8 cellular contexts compared by ENCODE assay signal in genomic region chr12:108857158-108857407, GRCh38. TPM values are rescaled to one million over a fixed set of nuclear protein-coding genes. Genes with fewer than 3 reads are reported as not detected.
DNase-seq lines count a peak whose midpoint lies in the region; ATAC-seq and TF ChIP-seq lines count a peak whose summit lies in the region.

No MANE protein-coding gene starts in this region.

- WGBS in smooth muscle cell (ENCODE audit: low lambda C conversion rate), result 1% methylated on average over 25 of the region's 30 CpGs

- H3K4me1 ChIP-seq in right atrium auricular region (peaks cover 0 to 64% of the 10 kb centered on the region in 2 donors), smooth muscle cell (ENCODE audit: low read depth) (peaks cover 38% of the 10 kb centered on the region)

- no peaks in the 10 kb centered on the region for H4K20me1 ChIP-seq in smooth muscle cell (ENCODE audit: low read depth)

- peaks cover 2% of the 10 kb centered on the region for H3K9me3 Mint-ChIP-seq in activated CD8-positive, alpha-beta memory T cell treated with anti-CD3 and anti-CD28 coated beads, Interleukin-2, amount 10 ng/mL, durations not matched to agents 7 days and 5 days (ENCODE audit: low read depth)
- no peaks in the 10 kb centered on the region for H3K9me3 Mint-ChIP-seq in activated CD4-positive, alpha-beta memory T cell treated with anti-CD3 and anti-CD28 coated beads, Interleukin-2, amount 10 ng/mL, durations not matched to agents 7 days and 5 days

- H3K36me3 Mint-ChIP-seq in activated CD8-positive, alpha-beta memory T cell treated with anti-CD3 and anti-CD28 coated beads, Interleukin-2, amount 10 ng/mL, durations not matched to agents 7 days and 5 days, result peaks cover 28% of the 10 kb centered on the region
- H3K36me3 Mint-ChIP-seq in activated CD4-positive, alpha-beta memory T cell treated with anti-CD3 and anti-CD28 coated beads, Interleukin-2, amount 10 ng/mL, durations not matched to agents 7 days and 5 days (ENCODE audit: low read depth), result peaks cover 33% of the 10 kb centered on the region

- H3F3A ChIP-seq in smooth muscle cell (ENCODE audit: low read depth), result peaks cover 20% of the 10 kb centered on the region

- H3K27me3 Mint-ChIP-seq in activated CD8-positive, alpha-beta memory T cell treated with anti-CD3 and anti-CD28 coated beads, Interleukin-2, amount 10 ng/mL, durations not matched to agents 7 days and 5 days, result peaks cover 3% of the 10 kb centered on the region
- peaks cover 2% of the 10 kb centered on the region for H3K27me3 Mint-ChIP-seq in activated CD4-positive, alpha-beta memory T cell treated with anti-CD3 and anti-CD28 coated beads, Interleukin-2, amount 10 ng/mL, durations not matched to agents 7 days and 5 days

- CTCF ChIA-PET in activated CD8-positive, alpha-beta memory T cell treated with anti-CD3 and anti-CD28 coated beads, Interleukin-2, amount 10 ng/mL, durations not matched to agents 7 days and 5 days (lab: Charles Lee), result interaction anchor here (0.6 to 1.2 kb wide), 8 partner anchors 35 to 986 kb away, joined by 3 to 4 read pairs (median 4); partner anchors contain the start of gene SELPLG
- CTCF ChIA-PET in activated CD4-positive, alpha-beta memory T cell treated with anti-CD3 and anti-CD28 coated beads, Interleukin-2, amount 10 ng/mL, durations not matched to agents 7 days and 5 days (lab: Charles Lee), result interaction anchor here (0.5 to 2.8 kb wide), 10 partner anchors 18 to 297 kb away, joined by 3 to 12 read pairs (median 3); no protein-coding TSS in a partner anchor

- H3K4me3 Mint-ChIP-seq in activated CD8-positive, alpha-beta memory T cell treated with anti-CD3 and anti-CD28 coated beads, Interleukin-2, amount 10 ng/mL, durations not matched to agents 7 days and 5 days, result peak overlapping the region; percentile 87
- peak overlapping the region; percentile 93 for H3K4me3 Mint-ChIP-seq in activated CD4-positive, alpha-beta memory T cell treated with anti-CD3 and anti-CD28 coated beads, Interleukin-2, amount 10 ng/mL, durations not matched to agents 7 days and 5 days

- DNase-seq in activated CD8-positive, alpha-beta memory T cell treated with anti-CD3 and anti-CD28 coated beads, Interleukin-2, amount 10 ng/mL, durations not matched to agents 7 days and 5 days, result no peak
- DNase-seq in activated CD8-positive, alpha-beta memory T cell treated with anti-CD3 and anti-CD28 coated beads for 24 hours, result no peak
- DNase-seq in activated CD4-positive, alpha-beta memory T cell treated with anti-CD3 and anti-CD28 coated beads, Interleukin-2, amount 10 ng/mL, durations not matched to agents 7 days and 5 days, result no peak
- DNase-seq in right atrium auricular region (ENCODE audit: low spot score) (no peak), smooth muscle cell (lab: John Stamatoyannopoulos, UW; ENCODE audit: unreplicated experiment) (no peak)
- DNase-seq in stimulated activated naive CD4-positive, alpha-beta T cell (lab: John Stamatoyannopoulos, UW), result no peak

- H3K27ac Mint-ChIP-seq in activated CD8-positive, alpha-beta memory T cell treated with anti-CD3 and anti-CD28 coated beads, Interleukin-2, amount 10 ng/mL, durations not matched to agents 7 days and 5 days, result peak overlapping the region; percentile 95
- peak overlapping the region; percentile 96 for H3K27ac Mint-ChIP-seq in activated CD4-positive, alpha-beta memory T cell treated with anti-CD3 and anti-CD28 coated beads, Interleukin-2, amount 10 ng/mL, durations not matched to agents 7 days and 5 days

- peak overlapping the region; percentile 97 for H3K9ac ChIP-seq in smooth muscle cell (ENCODE audit: low read depth)

- H3K36me3 ChIP-seq in right atrium auricular region, result no peaks in the 10 kb centered on the region
- H3K36me3 ChIP-seq in smooth muscle cell (ENCODE audit: low read depth), result no peaks in the 10 kb centered on the region

- no peak overlapping the region for H2AFZ ChIP-seq in smooth muscle cell (ENCODE audit: low read depth)

- H3K4me1 Mint-ChIP-seq in activated CD8-positive, alpha-beta memory T cell treated with anti-CD3 and anti-CD28 coated beads, Interleukin-2, amount 10 ng/mL, durations not matched to agents 7 days and 5 days, result peaks cover 62% of the 10 kb centered on the region
- peaks cover 73% of the 10 kb centered on the region for H3K4me1 Mint-ChIP-seq in activated CD4-positive, alpha-beta memory T cell treated with anti-CD3 and anti-CD28 coated beads, Interleukin-2, amount 10 ng/mL, durations not matched to agents 7 days and 5 days

- H3K9me3 ChIP-seq in right atrium auricular region (no peaks in the 10 kb centered on the region), smooth muscle cell (replicated peaks; ENCODE audit: low read depth) (no peaks in the 10 kb centered on the region)

- peak overlapping the region; percentile 94 to 96 for H3K27ac ChIP-seq in right atrium auricular region
- H3K27ac ChIP-seq in smooth muscle cell (ENCODE audit: low read depth), result peak overlapping the region; percentile 99

- no peak for ATAC-seq in activated CD8-positive, alpha-beta memory T cell treated with anti-CD3 and anti-CD28 coated beads, Interleukin-2, amount 10 ng/mL, durations not matched to agents 7 days and 5 days
- ATAC-seq in GM21526 (IDR thresholded peaks at IDR 0.05; ENCODE audit: low FRiP score, unreplicated experiment), result no peak
- ATAC-seq in GM21723 (IDR thresholded peaks at IDR 0.05; ENCODE audit: unreplicated experiment), result no peak

- peak overlapping the region; percentile 75 to 83 for H3K4me3 ChIP-seq in right atrium auricular region
- peak overlapping the region; percentile 79 for H3K4me3 ChIP-seq in smooth muscle cell

- H3K27me3 ChIP-seq in right atrium auricular region (no peaks in the 10 kb centered on the region), smooth muscle cell (ENCODE audit: low read depth) (no peaks in the 10 kb centered on the region)

- no peak for TF ChIP-seq CTCF in right atrium auricular region (IDR thresholded peaks at IDR 0.05)
- TF ChIP-seq CTCF in smooth muscle cell (IDR thresholded peaks at IDR 0.05; ENCODE audit: borderline replicate concordance, insufficient read depth, poor library complexity, severe bottlenecking), result no peak

- H3K4me2 ChIP-seq in smooth muscle cell, result peak overlapping the region; percentile 96

- peaks cover 45% of the 10 kb centered on the region for H3K79me2 ChIP-seq in smooth muscle cell (ENCODE audit: low read depth)

- POLR2A ChIA-PET in activated CD4-positive, alpha-beta memory T cell treated with anti-CD3 and anti-CD28 coated beads, Interleukin-2, amount 10 ng/mL, durations not matched to agents 7 days and 5 days (lab: Charles Lee), result interaction anchor here (0.6 to 4.4 kb wide), 27 partner anchors 8 to 345 kb away, joined by 3 to 62 read pairs (median 4); partner anchors contain the start of genes ALKBH2, ISCU, SART3 and USP30

RNA-seq across cellular contexts. Expression of gene SSH1, which starts 0.3 kb away (rescaled TPM):
- 10 to 100 TPM; 66.9 to 73.9 TPM for total RNA-seq in activated CD8-positive, alpha-beta memory T cell treated with anti-CD3 and anti-CD28 coated beads, Interleukin-2, amount 10 ng/mL, durations not matched to agents 7 days and 5 days
- total RNA-seq in activated CD4-positive, alpha-beta memory T cell treated with anti-CD3 and anti-CD28 coated beads, Interleukin-2, amount 10 ng/mL, durations not matched to agents 7 days and 5 days, result 10 to 100 TPM; 56.7 to 57.4 TPM
- total RNA-seq in right atrium auricular region (10 to 100 TPM; 22.0 to 25.9 TPM), smooth muscle cell (15.2 and 17.2 TPM in 2 replicates)
- polyA plus RNA-seq in smooth muscle cell, result 22.0 and 24.7 TPM in 2 replicates

RNA-seq across cellular contexts. Expression of gene DAO, which starts 22.8 kb away (rescaled TPM):
- not detected for total RNA-seq in activated CD8-positive, alpha-beta memory T cell treated with anti-CD3 and anti-CD28 coated beads, Interleukin-2, amount 10 ng/mL, durations not matched to agents 7 days and 5 days
- not detected for total RNA-seq in activated CD4-positive, alpha-beta memory T cell treated with anti-CD3 and anti-CD28 coated beads, Interleukin-2, amount 10 ng/mL, durations not matched to agents 7 days and 5 days
- total RNA-seq in right atrium auricular region (not detected), smooth muscle cell (not detected in 2 replicates)
- polyA plus RNA-seq in smooth muscle cell, result not detected in 2 replicates
